In the genomic region with DNA sequence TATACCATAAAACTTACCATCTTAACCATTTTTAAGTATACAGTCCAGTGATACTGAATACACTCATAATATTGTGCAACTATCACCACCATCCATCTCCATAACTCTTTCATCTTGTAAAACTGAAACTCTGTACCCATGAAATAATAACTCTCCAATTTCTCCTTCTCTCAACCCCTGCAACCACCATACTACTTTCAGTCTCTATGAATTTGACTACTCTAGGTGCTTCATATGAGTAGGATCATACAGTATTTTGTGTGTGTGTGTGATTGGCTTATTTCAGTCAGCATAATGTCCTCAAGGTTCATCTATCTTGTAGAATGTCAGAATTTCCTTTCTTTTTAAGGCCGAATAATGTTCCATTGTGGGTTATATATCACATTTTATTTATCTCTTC, we compare ENCODE assay signal across 39 cellular contexts. TPM values are rescaled to one million over a fixed set of nuclear protein-coding genes. Genes with fewer than 3 reads are reported as not detected.
"Had no signal": no experiment of that assay in that cellular context is flagged by ENCODE, and none has a peak within 500 bp of the region (broad histone marks: within the 10 kb centered on the region; RNA-seq: fewer than 3 reads in every experiment).

No MANE protein-coding gene starts in this region.

- H3K27me3 ChIP-seq: adrenal gland, body of pancreas, brain microvascular endothelial cell, breast epithelium had no signal

- H3K9me3 ChIP-seq: adrenal gland, body of pancreas, breast epithelium had no signal

- H3K4me3 ChIP-seq: adrenal gland, body of pancreas, breast epithelium had no signal

- H3K27ac Mint-ChIP-seq: activated B cell treated with CpG ODN at 0.5 μM for 24 hours; activated CD4-positive, alpha-beta memory T cell treated with anti-CD3 and anti-CD28 coated beads for 36 hours; activated CD4-positive, alpha-beta T cell treated with anti-CD3 and anti-CD28 coated beads, Interleukin-2, amount 10 ng/mL, durations not matched to agents 24 days and 14 days; activated CD8-positive, alpha-beta T cell treated with anti-CD3 and anti-CD28 coated beads for 36 hours; activated naive CD4-positive, alpha-beta T cell treated with anti-CD3 and anti-CD28 coated beads for 36 hours; activated naive CD4-positive, alpha-beta T cell treated with anti-CD3 and anti-CD28 coated beads, Interleukin-2, amount 50 U/mL, for 72 hours; activated naive CD8-positive, alpha-beta T cell treated with anti-CD3 and anti-CD28 coated beads, Interleukin-2, amount 10 ng/mL, durations not matched to agents 7 days and 5 days; activated T-cell treated with anti-CD3 and anti-CD28 coated beads, Interleukin-2, amount 50 U/mL, for 72 hours; activated T-helper 1 cell treated with anti-CD3 and anti-CD28 coated beads, Interleukin-12 subunit alpha, Interleukin-12 subunit beta, Interleukin-2, Interleukin-4 antibody, amounts not matched to agents 30 ng/mL and 10 ng/mL and 1 ng/mL, durations not matched to agents 14 hours and 24 hours and 36 hours; activated T-helper 17 cell treated with anti-CD3 and anti-CD28 coated beads, Interleukin-2, amount 50 U/mL, for 72 hours; T-helper 1 cell treated with Interleukin-12 subunit alpha and Interleukin-12 subunit beta and Interleukin-4 antibody, amounts not matched to agents 30 μg/mL and 1 μg/mL, for 36 hours; T-helper 2 cell treated with Interferon-gamma antibody and Interleukin-4, amounts not matched to agents 5 μg/mL and 100 μg/mL, for 36 hours had no signal

- H3K4me1 Mint-ChIP-seq: activated B cell treated with CpG ODN at 0.5 μM for 24 hours; activated CD4-positive, alpha-beta T cell treated with anti-CD3 and anti-CD28 coated beads, Interleukin-2, amount 10 ng/mL, durations not matched to agents 24 days and 14 days; activated T-helper 17 cell treated with anti-CD3 and anti-CD28 coated beads, Interleukin-2, amount 50 U/mL, for 72 hours had no signal

- H3K36me3 ChIP-seq: adrenal gland, brain microvascular endothelial cell, breast epithelium had no signal

- DNase-seq: activated B cell treated with CpG ODN at 0.5 μM for 24 hours; activated CD4-positive, alpha-beta memory T cell treated with anti-CD3 and anti-CD28 coated beads for 36 hours; activated CD4-positive, alpha-beta T cell treated with anti-CD3 and anti-CD28 coated beads for 4 hours; activated CD4-positive, alpha-beta T cell treated with anti-CD3 and anti-CD28 coated beads, Interleukin-2, amount 10 ng/mL, durations not matched to agents 24 days and 14 days; activated CD4-positive, alpha-beta T cell treated with anti-CD3 and anti-CD28 coated beads, Interleukin-2, amount 50 U/mL, for 1 hour; activated CD4-positive, alpha-beta T cell treated with anti-CD3 and anti-CD28 coated beads, Interleukin-2, amount 50 U/mL, for 4 hours; activated CD4-positive, CD25-positive, alpha-beta regulatory T cell treated with anti-CD3 and anti-CD28 coated beads, Interleukin-2, amount 50 U/mL, for 72 hours; activated CD8-positive, alpha-beta memory T cell treated with anti-CD3 and anti-CD28 coated beads, Interleukin-2, amount 50 U/mL, for 4 hours; activated CD8-positive, alpha-beta T cell treated with anti-CD3 and anti-CD28 coated beads for 36 hours; activated effector memory CD4-positive, alpha-beta T cell treated with anti-CD3 and anti-CD28 coated beads, Interleukin-2, amount 50 U/mL, for 16 hours; activated gamma-delta T cell treated with Interleukin-2 at 50 U/mL for 16 hours; activated naive CD4-positive, alpha-beta T cell; activated naive CD4-positive, alpha-beta T cell treated with anti-CD3 and anti-CD28 coated beads for 36 hours; activated naive CD4-positive, alpha-beta T cell treated with anti-CD3 and anti-CD28 coated beads, Interleukin-2, amount 50 U/mL, for 16 hours; activated naive CD8-positive, alpha-beta T cell treated with anti-CD3 and anti-CD28 coated beads, Interleukin-2, amount 10 ng/mL, durations not matched to agents 7 days and 5 days; activated T-cell treated with anti-CD3 and anti-CD28 coated beads for 4 hours; activated T-cell treated with anti-CD3 and anti-CD28 coated beads, Interleukin-2, amount 50 U/mL, for 1 hour; activated T-cell treated with anti-CD3 and anti-CD28 coated beads, Interleukin-2, amount 50 U/mL, for 4 hours; activated T-cell treated with anti-CD3 and anti-CD28 coated beads, Interleukin-2, amount 50 U/mL, for 72 hours; adrenal gland; amniotic stem cell; aorta; body of pancreas; brain microvascular endothelial cell; central memory CD4-positive, alpha-beta T cell; T-helper 1 cell; T-helper 2 cell; T-helper 9 cell had no signal

- H3K4me1 ChIP-seq: adrenal gland, body of pancreas, breast epithelium had no signal

- H3K9me3 Mint-ChIP-seq: activated B cell treated with CpG ODN at 0.5 μM for 24 hours; activated CD4-positive, alpha-beta memory T cell treated with anti-CD3 and anti-CD28 coated beads for 36 hours; activated CD8-positive, alpha-beta T cell treated with anti-CD3 and anti-CD28 coated beads for 36 hours; activated naive CD4-positive, alpha-beta T cell treated with anti-CD3 and anti-CD28 coated beads for 36 hours; activated naive CD4-positive, alpha-beta T cell treated with anti-CD3 and anti-CD28 coated beads, Interleukin-2, amount 50 U/mL, for 72 hours; activated naive CD8-positive, alpha-beta T cell treated with anti-CD3 and anti-CD28 coated beads, Interleukin-2, amount 10 ng/mL, durations not matched to agents 7 days and 5 days; activated T-cell treated with anti-CD3 and anti-CD28 coated beads, Interleukin-2, amount 50 U/mL, for 4 hours; activated T-cell treated with anti-CD3 and anti-CD28 coated beads, Interleukin-2, amount 50 U/mL, for 72 hours; activated T-helper 1 cell treated with anti-CD3 and anti-CD28 coated beads, Interleukin-12 subunit alpha, Interleukin-12 subunit beta, Interleukin-2, Interleukin-4 antibody, amounts not matched to agents 30 ng/mL and 10 ng/mL and 1 ng/mL, durations not matched to agents 14 hours and 24 hours and 36 hours; activated T-helper 17 cell treated with anti-CD3 and anti-CD28 coated beads, Interleukin-2, amount 50 U/mL, for 72 hours; T-helper 1 cell treated with Interleukin-12 subunit alpha and Interleukin-12 subunit beta and Interleukin-4 antibody, amounts not matched to agents 30 μg/mL and 1 μg/mL, for 36 hours; T-helper 2 cell treated with Interferon-gamma antibody and Interleukin-4, amounts not matched to agents 5 μg/mL and 100 μg/mL, for 36 hours had no signal

- ATAC-seq: activated CD8-positive, alpha-beta T cell treated with anti-CD3 and anti-CD28 coated beads for 36 hours; activated T-cell treated with anti-CD3 and anti-CD28 coated beads, Interleukin-2, amount 50 U/mL, for 4 hours; activated T-helper 17 cell treated with anti-CD3 and anti-CD28 coated beads, Interleukin-2, amount 50 U/mL, for 72 hours; body of pancreas had no signal

- H3K4me3 Mint-ChIP-seq: activated B cell treated with CpG ODN at 0.5 μM for 24 hours; activated CD4-positive, alpha-beta memory T cell treated with anti-CD3 and anti-CD28 coated beads for 36 hours; activated CD4-positive, alpha-beta T cell treated with anti-CD3 and anti-CD28 coated beads, Interleukin-2, amount 10 ng/mL, durations not matched to agents 24 days and 14 days; activated CD8-positive, alpha-beta T cell treated with anti-CD3 and anti-CD28 coated beads for 36 hours; activated naive CD4-positive, alpha-beta T cell treated with anti-CD3 and anti-CD28 coated beads for 36 hours; activated naive CD8-positive, alpha-beta T cell treated with anti-CD3 and anti-CD28 coated beads, Interleukin-2, amount 10 ng/mL, durations not matched to agents 7 days and 5 days; activated T-cell treated with anti-CD3 and anti-CD28 coated beads, Interleukin-2, amount 50 U/mL, for 4 hours; activated T-cell treated with anti-CD3 and anti-CD28 coated beads, Interleukin-2, amount 50 U/mL, for 72 hours; activated T-helper 1 cell treated with anti-CD3 and anti-CD28 coated beads, Interleukin-12 subunit alpha, Interleukin-12 subunit beta, Interleukin-2, Interleukin-4 antibody, amounts not matched to agents 30 ng/mL and 10 ng/mL and 1 ng/mL, durations not matched to agents 14 hours and 24 hours and 36 hours; activated T-helper 17 cell treated with anti-CD3 and anti-CD28 coated beads, Interleukin-2, amount 50 U/mL, for 72 hours; T-helper 1 cell treated with Interleukin-12 subunit alpha and Interleukin-12 subunit beta and Interleukin-4 antibody, amounts not matched to agents 30 μg/mL and 1 μg/mL, for 36 hours; T-helper 2 cell treated with Interferon-gamma antibody and Interleukin-4, amounts not matched to agents 5 μg/mL and 100 μg/mL, for 36 hours had no signal

- H3K27ac ChIP-seq: adrenal gland, body of pancreas, brain microvascular endothelial cell, breast epithelium, VCaP had no signal

- H3K27me3 Mint-ChIP-seq: activated CD4-positive, alpha-beta memory T cell treated with anti-CD3 and anti-CD28 coated beads for 36 hours had no signal

RNA-seq across cellular contexts. Expression of a gene that starts 17.7 kb away (rescaled TPM):
- total RNA-seq: activated B cell treated with CpG ODN at 0.5 μM for 24 hours; activated CD4-positive, alpha-beta memory T cell treated with anti-CD3 and anti-CD28 coated beads for 36 hours; activated CD4-positive, alpha-beta T cell treated with anti-CD3 and anti-CD28 coated beads, Interleukin-2, amount 10 ng/mL, durations not matched to agents 24 days and 14 days; activated CD8-positive, alpha-beta memory T cell treated with anti-CD3 and anti-CD28 coated beads for 36 hours; activated CD8-positive, alpha-beta T cell treated with anti-CD3 and anti-CD28 coated beads for 36 hours; activated naive CD4-positive, alpha-beta T cell treated with anti-CD3 and anti-CD28 coated beads for 36 hours; activated naive CD4-positive, alpha-beta T cell treated with anti-CD3 and anti-CD28 coated beads, Interleukin-2, amount 50 U/mL, for 72 hours; activated naive CD8-positive, alpha-beta T cell treated with anti-CD3 and anti-CD28 coated beads, Interleukin-2, amount 10 ng/mL, durations not matched to agents 7 days and 5 days; activated T-cell treated with anti-CD3 and anti-CD28 coated beads, Interleukin-2, amount 50 U/mL, for 4 hours; activated T-cell treated with anti-CD3 and anti-CD28 coated beads, Interleukin-2, amount 50 U/mL, for 72 hours; activated T-helper 1 cell treated with anti-CD3 and anti-CD28 coated beads, Interleukin-12 subunit alpha, Interleukin-12 subunit beta, Interleukin-2, Interleukin-4 antibody, amounts not matched to agents 30 ng/mL and 10 ng/mL and 1 ng/mL, durations not matched to agents 14 hours and 24 hours and 36 hours; activated T-helper 17 cell treated with anti-CD3 and anti-CD28 coated beads, Interleukin-2, amount 50 U/mL, for 72 hours; adrenal gland; aorta; astrocyte; body of pancreas; breast epithelium; cardiac septum; cerebellum had no signal
- polyA plus RNA-seq: adrenal gland, aorta had no signal

RNA-seq across cellular contexts. Expression of a gene that starts 33.6 kb away (rescaled TPM):
- total RNA-seq: activated B cell treated with CpG ODN at 0.5 μM for 24 hours; activated CD4-positive, alpha-beta memory T cell treated with anti-CD3 and anti-CD28 coated beads for 36 hours; activated CD4-positive, alpha-beta T cell treated with anti-CD3 and anti-CD28 coated beads, Interleukin-2, amount 10 ng/mL, durations not matched to agents 24 days and 14 days; activated CD8-positive, alpha-beta memory T cell treated with anti-CD3 and anti-CD28 coated beads for 36 hours; activated CD8-positive, alpha-beta T cell treated with anti-CD3 and anti-CD28 coated beads for 36 hours; activated naive CD4-positive, alpha-beta T cell treated with anti-CD3 and anti-CD28 coated beads for 36 hours; activated naive CD4-positive, alpha-beta T cell treated with anti-CD3 and anti-CD28 coated beads, Interleukin-2, amount 50 U/mL, for 72 hours; activated naive CD8-positive, alpha-beta T cell treated with anti-CD3 and anti-CD28 coated beads, Interleukin-2, amount 10 ng/mL, durations not matched to agents 7 days and 5 days; activated T-cell treated with anti-CD3 and anti-CD28 coated beads, Interleukin-2, amount 50 U/mL, for 4 hours; activated T-cell treated with anti-CD3 and anti-CD28 coated beads, Interleukin-2, amount 50 U/mL, for 72 hours; activated T-helper 1 cell treated with anti-CD3 and anti-CD28 coated beads, Interleukin-12 subunit alpha, Interleukin-12 subunit beta, Interleukin-2, Interleukin-4 antibody, amounts not matched to agents 30 ng/mL and 10 ng/mL and 1 ng/mL, durations not matched to agents 14 hours and 24 hours and 36 hours; activated T-helper 17 cell treated with anti-CD3 and anti-CD28 coated beads, Interleukin-2, amount 50 U/mL, for 72 hours; astrocyte; body of pancreas; cardiac septum had no signal
